ENCODE assay signal across 15 cellular contexts in the genomic region with DNA sequence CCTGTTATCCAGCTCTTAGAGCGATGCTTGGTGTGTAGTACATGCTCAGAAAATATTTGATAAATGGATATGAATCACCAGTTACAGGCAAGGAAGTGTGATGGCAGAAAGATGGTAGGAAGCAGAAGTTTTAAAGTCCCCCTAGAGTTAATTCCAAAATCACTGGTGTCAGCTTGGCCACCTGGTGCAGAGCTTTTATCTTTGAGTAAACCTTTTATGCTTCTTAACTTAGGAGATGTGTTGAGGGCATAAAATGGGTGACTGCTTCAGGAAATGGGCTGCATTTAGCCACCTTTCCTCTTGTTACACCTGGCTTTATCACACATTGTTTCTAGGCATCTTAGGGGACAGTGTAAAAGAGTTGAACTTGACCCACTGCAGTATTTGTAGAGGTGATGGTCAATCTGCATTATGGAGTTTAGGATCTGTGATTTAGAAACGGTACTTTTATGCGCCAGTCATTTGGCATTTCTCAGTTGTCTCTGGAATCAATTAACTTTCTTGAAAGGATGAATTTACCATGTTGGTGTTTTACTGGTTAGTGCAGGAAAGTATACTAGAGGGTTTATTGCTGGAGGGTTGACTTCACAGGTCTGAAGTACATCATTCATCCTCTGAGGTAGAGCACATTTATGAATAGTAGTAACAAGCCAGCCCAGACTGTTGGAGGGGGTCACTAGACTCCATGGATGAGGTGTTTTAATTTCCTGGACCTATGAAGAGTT. TPM values are rescaled to one million over a fixed set of nuclear protein-coding genes. Genes with fewer than 3 reads are reported as not detected.
DNase-seq lines count a peak whose midpoint lies in the region; ATAC-seq and TF ChIP-seq lines count a peak whose summit lies in the region.
"Had no signal": no experiment of that assay in that cellular context is flagged by ENCODE, and none has a peak within 500 bp of the region (broad histone marks: within the 10 kb centered on the region; RNA-seq: fewer than 3 reads in every experiment).

No MANE protein-coding gene starts in this region.

- H3K56ac ChIP-seq in mesendoderm (ENCODE audit: low read length), result no peak overlapping the region

- H3K27me3 ChIP-seq in right atrium auricular region, result no peaks in the 10 kb centered on the region
- no peaks in the 10 kb centered on the region for H3K27me3 ChIP-seq in right cardiac atrium (ENCODE audit: control insufficient read depth, insufficient read depth)
- no peaks in the 10 kb centered on the region for H3K27me3 ChIP-seq in mesendoderm (ENCODE audit: insufficient read depth, low read length, poor library complexity)
- H3K27me3 ChIP-seq: left lung, upper lobe of left lung had no signal

- no peak overlapping the region for H4K8ac ChIP-seq in mesendoderm (ENCODE audit: low read depth, low read length)

- no peak overlapping the region for H4K5ac ChIP-seq in mesendoderm (ENCODE audit: low read length)

- no peak overlapping the region for H3K4me3 Mint-ChIP-seq in chondrocyte (ENCODE audit: unreplicated experiment)
- no peak overlapping the region for H3K4me3 Mint-ChIP-seq in stimulated activated naive CD8-positive, alpha-beta T cell treated with anti-CD3 and anti-CD28 coated beads, Interleukin-15, amount 100 ng/mL, for 72 hours
- H3K4me3 Mint-ChIP-seq: nephron progenitor cell had no signal

- no peaks in the 10 kb centered on the region for H3K9me3 Mint-ChIP-seq in chondrocyte (ENCODE audit: low read depth)
- no peaks in the 10 kb centered on the region for H3K9me3 Mint-ChIP-seq in stimulated activated naive CD8-positive, alpha-beta T cell treated with anti-CD3 and anti-CD28 coated beads, Interleukin-15, amount 100 ng/mL, for 72 hours
- H3K9me3 Mint-ChIP-seq: nephron progenitor cell had no signal

- intact Hi-C loops in right cardiac atrium (cut with DNase I), result no loop called here

- no peaks in the 10 kb centered on the region for H3K9me3 ChIP-seq in right atrium auricular region
- no peaks in the 10 kb centered on the region for H3K9me3 ChIP-seq in right cardiac atrium (ENCODE audit: control insufficient read depth, low read length)
- H3K9me3 ChIP-seq: left lung, upper lobe of left lung had no signal

- H3K18ac ChIP-seq in mesendoderm (ENCODE audit: low read length), result no peak overlapping the region

- no peak overlapping the region for H3K4me2 ChIP-seq in mesendoderm (ENCODE audit: low read length)

- H3K23ac ChIP-seq in mesendoderm (ENCODE audit: low read length), result no peak overlapping the region

- H3K27ac ChIP-seq in right atrium auricular region, result peak overlapping the region; percentile 1 to 18
- no peak overlapping the region for H3K27ac ChIP-seq in right cardiac atrium (ENCODE audit: low read length)
- H3K27ac ChIP-seq in mesendoderm (ENCODE audit: low read depth, low read length), result no peak overlapping the region
- H3K27ac ChIP-seq: left lung, upper lobe of left lung had no signal

- H3K9ac ChIP-seq in mesendoderm (ENCODE audit: low read length), result no peak overlapping the region

- no peak overlapping the region for H2BK15ac ChIP-seq in mesendoderm (replicated peaks; ENCODE audit: low read depth)

- H3K4ac ChIP-seq in mesendoderm (ENCODE audit: low read depth, low read length), result no peak overlapping the region

- no peaks in the 10 kb centered on the region for H3K36me3 Mint-ChIP-seq in chondrocyte (ENCODE audit: low read depth)

- 93% methylated on average over 3 of the region's 3 CpGs for WGBS in right cardiac atrium
- no CpG with 5 or more reads among the region's 3 CpGs for WGBS in mesendoderm (ENCODE audit: extremely low coverage, insufficient coverage, low lambda C conversion rate)

- peaks cover 77% of the 10 kb centered on the region for H3K79me2 ChIP-seq in mesendoderm (ENCODE audit: control insufficient read depth, insufficient read depth, low read length)

- H3K36me3 ChIP-seq in right atrium auricular region (no peaks in the 10 kb centered on the region), mesendoderm (ENCODE audit: control insufficient read depth, insufficient read depth, low read length) (no peaks in the 10 kb centered on the region)
- H3K36me3 ChIP-seq: left lung, upper lobe of left lung had no signal

- peaks cover 69% of the 10 kb centered on the region for H3K4me1 Mint-ChIP-seq in chondrocyte (ENCODE audit: low read depth)
- H3K4me1 Mint-ChIP-seq in stimulated activated naive CD8-positive, alpha-beta T cell treated with anti-CD3 and anti-CD28 coated beads, Interleukin-15, amount 100 ng/mL, for 72 hours, result peaks cover 86% of the 10 kb centered on the region

- H3K4me3 ChIP-seq in right atrium auricular region (no peak overlapping the region), right cardiac atrium (ENCODE audit: low read length) (no peak overlapping the region), mesendoderm (ENCODE audit: low read length) (no peak overlapping the region)
- H3K4me3 ChIP-seq: left lung, upper lobe of left lung had no signal

- H2BK5ac ChIP-seq in mesendoderm (ENCODE audit: low read length), result no peak overlapping the region

- peaks cover 10% of the 10 kb centered on the region for H3K79me1 ChIP-seq in mesendoderm (ENCODE audit: low read length)

- ATAC-seq in right cardiac atrium, result no peak
- ATAC-seq in stimulated activated naive CD8-positive, alpha-beta T cell treated with anti-CD3 and anti-CD28 coated beads, Interleukin-15, amount 100 ng/mL, for 72 hours, result peak; percentile 52
- ATAC-seq: left lung had no signal

- TF ChIP-seq CTCF in right atrium auricular region (IDR thresholded peaks at IDR 0.05) (no peak), chondrocyte (IDR thresholded peaks at IDR 0.05) (no peak)

- H2BK120ac ChIP-seq in mesendoderm (ENCODE audit: low read depth, low read length), result no peak overlapping the region

- no peak overlapping the region for H2AK5ac ChIP-seq in mesendoderm (ENCODE audit: low read length)

- no peaks in the 10 kb centered on the region for H3K27me3 Mint-ChIP-seq in chondrocyte (ENCODE audit: low read depth)
- H3K27me3 Mint-ChIP-seq in stimulated activated naive CD8-positive, alpha-beta T cell treated with anti-CD3 and anti-CD28 coated beads, Interleukin-15, amount 100 ng/mL, for 72 hours, result no peaks in the 10 kb centered on the region

- no peak for DNase-seq in right atrium auricular region (ENCODE audit: low spot score)
- no peak for DNase-seq in right cardiac atrium
- peak; percentile 16 for DNase-seq in NCI-H82 treated with DMSO at 0.1 percent for 48 hours (lab: John Stamatoyannopoulos, UW; ENCODE audit: unreplicated experiment)
- DNase-seq in chondrocyte (ENCODE audit: low spot score), result no peak
- DNase-seq in stimulated activated naive CD8-positive, alpha-beta T cell treated with anti-CD3 and anti-CD28 coated beads, Interleukin-15, amount 100 ng/mL, for 72 hours, result no peak
- DNase-seq in iPS-NIHi7 (ENCODE audit: extremely low spot score), result no peak
- DNase-seq in OCI-M1 (lab: John Stamatoyannopoulos, UW), result no peak
- DNase-seq in mesendoderm, result no peak
- DNase-seq: activated CD4-positive, alpha-beta T cell treated with anti-CD3 and anti-CD28 coated beads for 48 hours; activated gamma-delta T cell; DMS153; left lung; NCI-H1930; nephron progenitor cell had no signal

- H3K27ac Mint-ChIP-seq in chondrocyte (ENCODE audit: unreplicated experiment), result peak overlapping the region; percentile 30
- peak overlapping the region in 1 of 2 donors; percentile 74 for H3K27ac Mint-ChIP-seq in stimulated activated naive CD8-positive, alpha-beta T cell treated with anti-CD3 and anti-CD28 coated beads, Interleukin-15, amount 100 ng/mL, for 72 hours
- H3K27ac Mint-ChIP-seq: nephron progenitor cell had no signal

- H3K4me1 ChIP-seq in right atrium auricular region (peaks cover 0 to 64% of the 10 kb centered on the region in 2 donors), right cardiac atrium (ENCODE audit: control insufficient read depth, insufficient read depth, low read length) (peaks cover 14% of the 10 kb centered on the region), mesendoderm (ENCODE audit: control insufficient read depth, low read depth, low read length) (peaks cover 8% of the 10 kb centered on the region)

RNA-seq across cellular contexts. Expression of a gene that starts 7.5 kb away (rescaled TPM):
- total RNA-seq in right atrium auricular region, result 10 to 100 TPM; 32.4 to 47.0 TPM
- total RNA-seq in right cardiac atrium, result 10 to 100 TPM; 38.2 to 45.6 (median 41.2) TPM
- polyA plus RNA-seq in right cardiac atrium, result 39.8 TPM
- total RNA-seq in chondrocyte, result 36.9 to 41.4 TPM (median 40.3 TPM) in 3 replicates
- 40.6 TPM for polyA plus RNA-seq in mesendoderm (2013, experiment 1 of 2)
- polyA plus RNA-seq in mesendoderm (2013, experiment 2 of 2), result 41.2 TPM

RNA-seq across cellular contexts. Expression of a gene that starts 9.4 kb away (rescaled TPM):
- total RNA-seq in right atrium auricular region (10 to 100 TPM; 79.1 to 88.7 TPM), right cardiac atrium (100 to 1,000 TPM in 1 of 4 donors, 10 to 100 TPM in 3; 77.8 to 111 (median 90.2) TPM), chondrocyte (89.9 to 123 TPM (median 93.0 TPM) in 3 replicates)
- 42.3 TPM for polyA plus RNA-seq in right cardiac atrium
- 44.1 TPM for polyA plus RNA-seq in mesendoderm (2013, experiment 1 of 2)
- polyA plus RNA-seq in mesendoderm (2013, experiment 2 of 2), result 43.3 TPM

Comparison
In these comparisons a context has a peak if more than half of its experiments do, and no peak if none do; other contexts are left out.
1. H3K27ac ChIP-seq: peak in right atrium auricular region (2 of 2); none in right cardiac atrium (single experiment) and mesendoderm (single experiment).